In genomic region chr19:48624067-48624594, GRCh38 we compare ENCODE assay signal across 8 cellular contexts. TPM values are rescaled to one million over a fixed set of nuclear protein-coding genes. Genes with fewer than 3 reads are reported as not detected.
DNase-seq lines count a peak whose midpoint lies in the region; ATAC-seq and TF ChIP-seq lines count a peak whose summit lies in the region.

No MANE protein-coding gene starts in this region.

- TF ChIP-seq POLR2A in heart left ventricle (IDR thresholded peaks at IDR 0.05) (no peak), transverse colon (IDR thresholded peaks at IDR 0.05) (peak; percentile 7)

- H3K27ac ChIP-seq in heart left ventricle, result peak overlapping the region in 11 of 12 donors; percentile 61 to 92 (median 68)
- peak overlapping the region; percentile 83 to 94 (median 92) for H3K27ac ChIP-seq in transverse colon

- H3K36me3 ChIP-seq in heart left ventricle (peaks cover 0 to 22% (median 12%) of the 10 kb centered on the region in 9 donors), transverse colon (no peaks in the 10 kb centered on the region)

- peak; percentile 97 for DNase-seq in DMS79 treated with DMSO at 0.1 percent for 48 hours (lab: John Stamatoyannopoulos, UW)
- DNase-seq in H4 (ENCODE audit: low spot score), result peak; percentile 98
- peak; percentile 96 for DNase-seq in NCI-H1048 (lab: John Stamatoyannopoulos, UW)
- DNase-seq in T-helper 1 cell, result peak; percentile 87 to 98 (median 89)
- DNase-seq in amniotic epithelial cell (ENCODE audit: low read depth), result peak; percentile 96
- peak; percentile 98 to 99 (median 99) for DNase-seq in heart left ventricle
- peak; percentile 96 for DNase-seq in pons (ENCODE audit: low spot score)
- peak; percentile 99 for DNase-seq in transverse colon

- H3K4me1 ChIP-seq in heart left ventricle (peaks cover 0 to 54% (median 28%) of the 10 kb centered on the region in 12 donors), transverse colon (peaks cover 12 to 64% (median 52%) of the 10 kb centered on the region in 4 donors)

- TF ChIP-seq EP300 in transverse colon (IDR thresholded peaks at IDR 0.05; ENCODE audit: low read depth), result no peak

- peak; percentile 82 to 87 (median 84) for ATAC-seq in heart left ventricle

- H3K27me3 ChIP-seq in heart left ventricle, result peaks cover 0 to 2% (median 0%) of the 10 kb centered on the region in 9 donors
- H3K27me3 ChIP-seq in transverse colon, result no peaks in the 10 kb centered on the region

- TF ChIP-seq CTCF in heart left ventricle (IDR thresholded peaks at IDR 0.05) (no peak), transverse colon (IDR thresholded peaks at IDR 0.05) (no peak)

- intact Hi-C loops in heart left ventricle (cut with DNase I), result loop anchor here in 1 of 10 donors (10.0 kb wide), 1 partner anchor 1021 kb away; the partner anchor contains the start of genes RRAS and SCAF1
- intact Hi-C loops in transverse colon (cut with DNase I; ENCODE audit: low total_unique reads), result no loop called here

- in situ Hi-C loops in transverse colon (cut with MboI; ENCODE audit: low pct_ligation_motif_present in 1 of 4, low pct_unique_long_range_greater_than_20kb in 1 of 4, low sequenced_read_pairs in 3 of 4), result no loop called here

- H3K4me3 ChIP-seq in heart left ventricle (peak overlapping the region; percentile 33 to 64 (median 52)), transverse colon (peak overlapping the region; percentile 10 to 67 (median 41))

- H3K9me3 ChIP-seq in heart left ventricle (no peaks in the 10 kb centered on the region), transverse colon (no peaks in the 10 kb centered on the region)

- WGBS in heart left ventricle, 4 donors, result 1 to 2% (median 1%) methylated on average over 30 to 40 of the region's 40 CpGs
- 0 to 3% methylated on average over 9 to 31 of the region's 40 CpGs for WGBS in transverse colon (ENCODE audit: low coverage in 1 of 2), 2 donors

RNA-seq across cellular contexts. Expression of gene SPHK2, which starts 4.8 kb away (rescaled TPM):
- total RNA-seq in H4 (2014; rRNA removed; shearing (Covaris generic)), result 6.5 and 9.0 TPM in 2 replicates
- total RNA-seq in heart left ventricle (10 to 100 TPM in 2 of 9 donors, 1 to 10 TPM in 7; 5.6 to 13.1 (median 8.6) TPM), transverse colon (100 to 1,000 TPM in 1 of 4 donors, 10 to 100 TPM in 3; 41.8 to 185 (median 68.7) TPM)
- 10 to 100 TPM; 10.3 to 11.0 TPM for polyA plus RNA-seq in heart left ventricle

RNA-seq across cellular contexts. Expression of gene RPL18, which starts 5.2 kb away (rescaled TPM):
- 1,978 and 2,048 TPM in 2 replicates for total RNA-seq in H4 (2014; rRNA removed; shearing (Covaris generic))
- total RNA-seq in heart left ventricle, result 100 to 1,000 TPM; 470 to 877 (median 692) TPM
- polyA plus RNA-seq in heart left ventricle, result 1,000 to 10,000 TPM; 1,040 to 1,773 TPM
- total RNA-seq in transverse colon, result 1,000 to 10,000 TPM; 1,394 to 2,260 (median 1,686) TPM

RNA-seq across cellular contexts. Expression of gene FAM83E, which starts 9.3 kb away (rescaled TPM):
- 0.06 and 1.6 TPM in 2 replicates for total RNA-seq in H4 (2014; rRNA removed; shearing (Covaris generic))
- not detected for total RNA-seq in heart left ventricle
- under 1 TPM in 1 of 2 donors, not detected in 1; 0.14 TPM for polyA plus RNA-seq in heart left ventricle
- 100 to 1,000 TPM in 3 of 4 donors, 10 to 100 TPM in 1; 97.0 to 746 (median 203) TPM for total RNA-seq in transverse colon

RNA-seq across cellular contexts. Expression of gene DBP, which starts 13.0 kb away (rescaled TPM):
- 14.0 and 34.2 TPM in 2 replicates for total RNA-seq in H4 (2014; rRNA removed; shearing (Covaris generic))
- total RNA-seq in heart left ventricle (10 to 100 TPM in 5 of 9 donors, 1 to 10 TPM in 4; 1.4 to 34.2 (median 12.5) TPM), transverse colon (10 to 100 TPM in 3 of 4 donors, 1 to 10 TPM in 1; 8.7 to 13.8 (median 11.6) TPM)
- polyA plus RNA-seq in heart left ventricle, result 10 to 100 TPM in 1 of 2 donors, 1 to 10 TPM in 1; 3.9 to 11.6 TPM

RNA-seq across cellular contexts. Expression of gene SPACA4, which starts 17.6 kb away (rescaled TPM):
- total RNA-seq in H4 (2014; rRNA removed; shearing (Covaris generic)), result not detected in 2 replicates
- total RNA-seq in heart left ventricle (not detected), transverse colon (not detected)
- polyA plus RNA-seq in heart left ventricle, result not detected

Comparison
In these comparisons a context has a peak if more than half of its experiments do, and no peak if none do; other contexts are left out.
1. Peak in every context shown above with its lines: DNase-seq, ATAC-seq, H3K4me3 ChIP-seq and H3K27ac ChIP-seq.
2. RNA of gene FAM83E, which starts 9.3 kb away (total RNA-seq): 97.0 to 746 TPM in transverse colon; 0.06 to 1.6 TPM in H4 and not detected in heart left ventricle; every median in the first group is over 10 times any median in the second.